Comparison of ENCODE assay signal across 8 cellular contexts in genomic region chr11:76783901-76784813, GRCh38. TPM values are rescaled to one million over a fixed set of nuclear protein-coding genes. Genes with fewer than 3 reads are reported as not detected.
DNase-seq lines count a peak whose midpoint lies in the region; ATAC-seq and TF ChIP-seq lines count a peak whose summit lies in the region.

No MANE protein-coding gene starts in this region.

- H4K20me1 ChIP-seq in HCT116 (ENCODE audit: insufficient read depth) = peaks cover 15% of the 10 kb centered on the region; the same call in 1 of the 2 replicates

- peaks cover 57% of the 10 kb centered on the region for H3K79me2 ChIP-seq in ACC112 (ENCODE audit: control insufficient read depth, insufficient read depth, low read length, unreplicated experiment)
- H3K79me2 ChIP-seq in HCT116 (ENCODE audit: insufficient read depth, low read length) = peaks cover 52% of the 10 kb centered on the region

- no TSS peak for BruUV-seq in HCT116 (replicated peaks; lab: Mats Ljungman, UMichigan)

- DNase-seq in HCT116 (ENCODE audit: low read depth, low spot score) (peak; percentile 55), WERI-Rb-1 (peak; percentile 86), progenitor cell of endocrine pancreas (ENCODE audit: low spot score, unreplicated experiment) (peak; percentile 79), germinal center (ENCODE audit: low spot score) (no peak), CD14-positive monocyte (ENCODE audit: low spot score) (no peak)

- no peak for TF ChIP-seq RAD21 in HCT116 (IDR thresholded peaks at IDR 0.05; ENCODE audit: low read depth)

- H3K4me3 ChIP-seq in ACC112 (ENCODE audit: low read depth, low read length) (peak overlapping the region; percentile 83), HCT116 (replicated peaks in 1 of 2; ENCODE audit: low read depth in 1 of 2, low read length in 2 of 2) (peak overlapping the region; percentile 85 to 91), WERI-Rb-1 (ENCODE audit: low read depth, low read length) (peak overlapping the region; percentile 74), gastroesophageal sphincter (peak overlapping the region; percentile 48 to 84)

- H3K9me3 ChIP-seq in HCT116 (ENCODE audit: control insufficient read depth in 1 of 2, insufficient read depth in 1 of 2, low read depth in 1 of 2, low read length in 2 of 2) (no peaks in the 10 kb centered on the region), WERI-Rb-1 (ENCODE audit: severe bottlenecking) (no peaks in the 10 kb centered on the region), gastroesophageal sphincter (no peaks in the 10 kb centered on the region)

- peaks cover 56% of the 10 kb centered on the region for H3K4me1 Mint-ChIP-seq in progenitor cell of endocrine pancreas (ENCODE audit: low read depth)
- peaks cover 9% of the 10 kb centered on the region for H3K4me1 Mint-ChIP-seq in CD14-positive monocyte

- peaks cover 33% of the 10 kb centered on the region for H3K4me1 ChIP-seq in ACC112 (ENCODE audit: control insufficient read depth, insufficient read depth, low read length, unreplicated experiment)
- H3K4me1 ChIP-seq in HCT116 (ENCODE audit: control insufficient read depth in 1 of 2, insufficient read depth in 2 of 2, low read length in 2 of 2) = peaks cover 52 to 66% of the 10 kb centered on the region in 2 experiments
- H3K4me1 ChIP-seq in gastroesophageal sphincter = peaks cover 0 to 81% (median 6%) of the 10 kb centered on the region in 3 donors

- H3K27me3 Mint-ChIP-seq in progenitor cell of endocrine pancreas = no peaks in the 10 kb centered on the region
- H3K27me3 Mint-ChIP-seq in CD14-positive monocyte (ENCODE audit: low read depth in 3 of 3) = peaks cover 67 to 94% (median 82%) of the 10 kb centered on the region in 3 donors

- POLR2A ChIA-PET in HCT116 (lab: Charles Lee) = no interaction called here

- TF ChIP-seq POLR2A in HCT116 (IDR thresholded peaks at IDR 0.05; ENCODE audit: borderline replicate concordance, extremely low read depth, insufficient read depth, insufficient read length) (no peak), gastroesophageal sphincter (IDR thresholded peaks at IDR 0.05) (peak; percentile 25 to 27)

- H3K27ac ChIP-seq in ACC112 (ENCODE audit: low read depth, low read length) (peak overlapping the region; percentile 59), HCT116 (ENCODE audit: low read depth, low read length) (peak overlapping the region; percentile 88), WERI-Rb-1 (peak overlapping the region; percentile 100), gastroesophageal sphincter (peak overlapping the region; percentile 31 to 94 (median 90))

- H3K36me3 ChIP-seq in ACC112 (ENCODE audit: insufficient read depth, low read length) (no peaks in the 10 kb centered on the region), HCT116 (ENCODE audit: control insufficient read depth in 1 of 2, insufficient read depth in 2 of 2, low read length in 2 of 2) (no peaks in the 10 kb centered on the region), WERI-Rb-1 (peaks cover 8% of the 10 kb centered on the region), gastroesophageal sphincter (no peaks in the 10 kb centered on the region)

- no peaks in the 10 kb centered on the region for H3K9me3 Mint-ChIP-seq in progenitor cell of endocrine pancreas (ENCODE audit: low read depth)
- H3K9me3 Mint-ChIP-seq in CD14-positive monocyte = peaks cover 0 to 21% (median 2%) of the 10 kb centered on the region in 7 donors

- H3K27me3 ChIP-seq in ACC112 (ENCODE audit: insufficient read depth, low read length) (no peaks in the 10 kb centered on the region), HCT116 (ENCODE audit: insufficient read depth, low read length) (no peaks in the 10 kb centered on the region), WERI-Rb-1 (ENCODE audit: insufficient read depth, low read depth, severe bottlenecking) (no peaks in the 10 kb centered on the region), gastroesophageal sphincter (no peaks in the 10 kb centered on the region)

- TF ChIP-seq CTCF in HCT116 (IDR thresholded peaks at IDR 0.05 in 2 of 3, conservative IDR thresholded peaks at IDR 0.05 in 1 of 3; ENCODE audit: borderline replicate concordance in 1 of 3, insufficient read depth in 1 of 3, low read depth in 2 of 3, low read length in 2 of 3) (no peak), WERI-Rb-1 (IDR thresholded peaks at IDR 0.05; ENCODE audit: low read depth, low read length) (no peak), gastroesophageal sphincter (IDR thresholded peaks at IDR 0.05) (no peak), progenitor cell of endocrine pancreas (IDR thresholded peaks at IDR 0.05; ENCODE audit: unreplicated experiment) (no peak), CD14-positive monocyte (IDR thresholded peaks at IDR 0.05) (no peak)

- TF ChIP-seq EP300 in gastroesophageal sphincter (IDR thresholded peaks at IDR 0.05) = no peak

- ATAC-seq in HCT116 (peak; percentile 33), gastroesophageal sphincter (peak; percentile 35), GM18511 (IDR thresholded peaks at IDR 0.05; ENCODE audit: unreplicated experiment) (no peak)

- peak overlapping the region; percentile 78 for H3K4me3 Mint-ChIP-seq in progenitor cell of endocrine pancreas (ENCODE audit: low read depth)
- H3K4me3 Mint-ChIP-seq in CD14-positive monocyte = peak overlapping the region in 1 of 2 donors; percentile 70

- RAD21 ChIA-PET in HCT116 (lab: Charles Lee; ENCODE audit: low non-redundant PET in 1 of 2, low total read pairs in 2 of 2, uncharacterized antibody in 2 of 2, unreplicated experiment in 2 of 2) = no interaction called here

- peak overlapping the region; percentile 96 for H3K9ac ChIP-seq in HCT116 (ENCODE audit: low read length)

- 33% methylated on average over 1 of the region's 64 CpGs; no CpG with 5 or more reads in 1 of the 2 donors for WGBS in gastroesophageal sphincter (ENCODE audit: low coverage in 1 of 2), 2 donors

- intact Hi-C loops in HCT116 (cut with micrococcal nuclease) (loop anchor here (5.0 kb wide), 1 partner anchor 37 kb away; no protein-coding TSS in a partner anchor), CD14-positive monocyte (cut with micrococcal nuclease) (no loop called here)

- peak overlapping the region; percentile 95 for H3K4me2 ChIP-seq in HCT116 (ENCODE audit: low read length)

- peak overlapping the region; percentile 52 for H2AFZ ChIP-seq in ACC112 (ENCODE audit: low read length, unreplicated experiment)
- H2AFZ ChIP-seq in HCT116 (ENCODE audit: low read depth, low read length, poor library complexity, severe bottlenecking) = no peak overlapping the region

- no peaks in the 10 kb centered on the region for H3K36me3 Mint-ChIP-seq in progenitor cell of endocrine pancreas (ENCODE audit: insufficient read depth)
- H3K36me3 Mint-ChIP-seq in CD14-positive monocyte = peaks cover 0 to 11% of the 10 kb centered on the region in 2 donors

- CTCF ChIA-PET in HCT116 (lab: Charles Lee) = interaction anchor here (0.6 kb wide), 1 partner anchor 28 kb away, joined by 4 read pairs; no protein-coding TSS in a partner anchor

- H3K9me2 ChIP-seq in HCT116 (ENCODE audit: insufficient read depth) = no peaks in the 10 kb centered on the region

- H3K27ac Mint-ChIP-seq in progenitor cell of endocrine pancreas (peak overlapping the region; percentile 62), CD14-positive monocyte (no peak overlapping the region)

TF ChIP-seq in HCT116, 20 proteins besides CTCF, POLR2A, EP300 and RAD21:
- peak; percentile 39; the same call in 1 of the 2 replicates for TF ChIP-seq POLR2AphosphoS5 (IDR thresholded peaks at IDR 0.05; ENCODE audit: low read depth, low read length)
- peak; percentile 93 for TF ChIP-seq TCF7L2 (IDR thresholded peaks at IDR 0.05; ENCODE audit: borderline replicate concordance, extremely low read depth, insufficient read depth, insufficient read length)
- TF ChIP-seq FOSL1 (IDR thresholded peaks at IDR 0.05; ENCODE audit: low read depth) = no peak

RNA-seq across cellular contexts. Expression of gene TSKU, which starts 1.0 kb away (rescaled TPM):
- 21.9 TPM for total RNA-seq in HCT116 (2021; ENCODE audit: unreplicated experiment)
- 21.1 and 25.4 TPM in 2 replicates for polyA plus RNA-seq in HCT116 (2012)
- total RNA-seq in gastroesophageal sphincter = 10 to 100 TPM; 23.5 to 53.7 (median 38.2) TPM
- total RNA-seq in progenitor cell of endocrine pancreas = 27.1 and 29.8 TPM in 2 replicates
- polyA plus RNA-seq in CD14-positive monocyte = not detected

Comparison
In these comparisons a context has a peak if more than half of its experiments do, and no peak if none do; other contexts are left out.
1. DNase-seq: peak in HCT116 (single experiment), WERI-Rb-1 (single experiment) and progenitor cell of endocrine pancreas (single experiment); none in germinal center (single experiment) and CD14-positive monocyte (single experiment).
2. Peak in every context shown above with its lines, with median percentiles within 50 percentile points of each other: H3K27ac ChIP-seq and H3K4me3 ChIP-seq.